ENCODE assay signal across 8 cellular contexts in genomic region chr6:7589949-7590917, GRCh38. TPM values are rescaled to one million over a fixed set of nuclear protein-coding genes. Genes with fewer than 3 reads are reported as not detected.
A peak's percentile ranks its signal among the peaks of the same experiment; 100 is the strongest.
DNase-seq lines count a peak whose midpoint lies in the region; ATAC-seq and TF ChIP-seq lines count a peak whose summit lies in the region.

TSS of gene SNRNP48 (plus strand) at chr6:7590198. CDS start at chr6:7590258, 60 bp downstream.

- no peak for TF ChIP-seq CTCF in IMR-90 (conservative IDR thresholded peaks at IDR 0.05; ENCODE audit: low read depth, low read length)
- TF ChIP-seq CTCF in epithelial cell of proximal tubule (conservative IDR thresholded peaks at IDR 0.05; ENCODE audit: low read depth, low read length): no peak

- H3K4ac ChIP-seq in IMR-90 (ENCODE audit: low read depth, low read length): peak within 1 kb of the TSS; percentile 60

- no TSS peak for BruUV-seq in IMR-90 (replicated peaks; lab: Mats Ljungman, UMichigan)

- H2AFZ ChIP-seq in IMR-90 (replicated peaks; ENCODE audit: low read length, poor library complexity): peak within 1 kb of the TSS; percentile 96

- peaks cover 3% of the 10 kb centered on the region for H3K36me3 ChIP-seq in IMR-90 (ENCODE audit: control insufficient read depth, insufficient read depth, low read length)

- peaks cover 5% of the 10 kb centered on the region; the same call in 1 of the 2 replicates for H3K9me1 ChIP-seq in IMR-90 (ENCODE audit: insufficient read depth, low read length)

- POLR2A ChIA-PET in IMR-90 (lab: Charles Lee; ENCODE audit: unreplicated experiment): interaction anchor here (0.5 kb wide), 1 partner anchor 176 kb away, joined by 3 read pairs; no protein-coding TSS in a partner anchor

- H2BK20ac ChIP-seq in IMR-90 (ENCODE audit: low read depth, low read length): no peak within 1 kb of the TSS

- H2AK9ac ChIP-seq in IMR-90 (replicated peaks; ENCODE audit: low read depth, low read length, poor library complexity): peak within 1 kb of the TSS; percentile 82

- no peak for TF ChIP-seq POLR2A in IMR-90 (IDR thresholded peaks at IDR 0.05; ENCODE audit: low read depth, low read length)

- H3K56ac ChIP-seq in IMR-90 (ENCODE audit: extremely low read depth, insufficient read depth, low read length): peak within 1 kb of the TSS; percentile 73; the same call in 1 of the 2 replicates

- H4K20me1 ChIP-seq in IMR-90 (ENCODE audit: insufficient read depth, low read length): peaks cover 19% of the 10 kb centered on the region; the same call in 1 of the 2 replicates

- H4K91ac ChIP-seq in IMR-90 (ENCODE audit: insufficient read depth, low read depth, low read length): no peak within 1 kb of the TSS

- no peak within 1 kb of the TSS for H2BK15ac ChIP-seq in IMR-90 (ENCODE audit: low read depth, low read length)

- H3K79me1 ChIP-seq in IMR-90 (ENCODE audit: low read depth in 1 of 2, low read length in 2 of 2): peaks cover 11 to 26% of the 10 kb centered on the region in 2 experiments

- peak within 1 kb of the TSS; percentile 98 for H3K4me3 ChIP-seq in IMR-90 (ENCODE audit: insufficient read depth, low read depth, low read length)
- H3K4me3 ChIP-seq in epithelial cell of proximal tubule (ENCODE audit: low read depth, low read length): peak within 1 kb of the TSS; percentile 84

- no peak within 1 kb of the TSS for H2AK5ac ChIP-seq in IMR-90 (ENCODE audit: low read depth, low read length)

- intact Hi-C loops in IMR-90 (cut with micrococcal nuclease): loop anchor here (2.0 to 5.0 kb wide), 4 partner anchors 171 to 863 kb away; partner anchors contain the start of gene SSR1

- H3K27ac ChIP-seq in IMR-90 (ENCODE audit: insufficient read depth, low read length): peak within 1 kb of the TSS; percentile 94

- H3K4me1 ChIP-seq in IMR-90 (ENCODE audit: control insufficient read depth, insufficient read depth, low read length): peaks cover 8% of the 10 kb centered on the region

- in situ Hi-C loops in IMR-90 (cut with MboI; ENCODE audit: low sequenced_read_pairs): loop anchor here (10.0 kb wide), 2 partner anchors 185 to 285 kb away; no protein-coding TSS in a partner anchor

- H3K27me3 ChIP-seq in IMR-90 (ENCODE audit: control insufficient read depth, insufficient read depth, low read length): no peaks in the 10 kb centered on the region

- no peak for TF ChIP-seq RAD21 in IMR-90 (IDR thresholded peaks at IDR 0.05; ENCODE audit: low read length)

- peak within 1 kb of the TSS; percentile 76 to 77 for H4K8ac ChIP-seq in IMR-90 (ENCODE audit: low read depth in 2 of 2, low read length in 2 of 2)

- DNase-seq in DMS 273 (lab: John Stamatoyannopoulos, UW; ENCODE audit: unreplicated experiment) (peak; percentile 97), IMR-90 (peak; percentile 91), OCI-M1 (lab: John Stamatoyannopoulos, UW) (peak; percentile 99), activated T-cell treated with anti-CD3 and anti-CD28 coated beads for 24 hours (ENCODE audit: low read depth) (peak; percentile 89), epithelial cell of proximal tubule (ENCODE audit: low read depth) (peak; percentile 38), mucosa of gallbladder (ENCODE audit: low spot score) (peak; percentile 96)
- peak; percentile 75 to 84 for DNase-seq in stimulated activated CD8-positive, alpha-beta memory T cell treated with anti-CD3 and anti-CD28 coated beads, Interleukin-4, amount 100 ng/mL, for 4 hours (ENCODE audit: low read depth in 2 of 2, low spot score in 1 of 2)

- peak within 1 kb of the TSS; percentile 66; the same call in 1 of the 2 replicates for H4K5ac ChIP-seq in IMR-90 (ENCODE audit: low read depth, low read length)

- CTCF ChIA-PET in IMR-90 (lab: Yijun Ruan, JAX): no interaction called here

- WGBS in IMR-90 (ENCODE audit: extremely low coverage in 2 of 2, insufficient read length in 1 of 2), 2 experiments: 0% methylated on average over 28 of the region's 72 CpGs; no CpG with 5 or more reads in 1 of the 2 experiments

- H3K14ac ChIP-seq in IMR-90 (replicated peaks; ENCODE audit: low read depth, low read length): peak within 1 kb of the TSS; percentile 59

- H3K9me3 ChIP-seq in IMR-90 (ENCODE audit: control insufficient read depth, insufficient read depth, low read length): no peaks in the 10 kb centered on the region

- H3K9ac ChIP-seq in IMR-90 (ENCODE audit: low read depth, low read length): peak within 1 kb of the TSS; percentile 95

- H2BK5ac ChIP-seq in IMR-90 (ENCODE audit: low read depth, low read length, poor library complexity, severe bottlenecking): peak within 1 kb of the TSS; percentile 80

- no peak within 1 kb of the TSS; the same call in 1 of the 2 replicates for H2BK120ac ChIP-seq in IMR-90 (ENCODE audit: low read depth, low read length)

- ATAC-seq in GM21528 (IDR thresholded peaks at IDR 0.05; ENCODE audit: low FRiP score, unreplicated experiment): peak; percentile 99
- ATAC-seq in IMR-90 (ENCODE audit: low read depth): peak; percentile 99

- dilution Hi-C loops in IMR-90 (cut with HindIII; ENCODE audit: low sequenced_read_pairs, unreplicated experiment): no loop called here

- H3K23ac ChIP-seq in IMR-90 (ENCODE audit: low read depth, low read length): peak within 1 kb of the TSS; percentile 49

- H3K4me2 ChIP-seq in IMR-90 (ENCODE audit: low read depth, low read length): peak within 1 kb of the TSS; percentile 96

- peak within 1 kb of the TSS; percentile 81 for H3K18ac ChIP-seq in IMR-90 (ENCODE audit: low read depth, low read length)

TF ChIP-seq in IMR-90, 13 proteins besides CTCF, POLR2A, EP300 and RAD21:
- peak; percentile 97 for TF ChIP-seq USF2 (IDR thresholded peaks at IDR 0.05; ENCODE audit: low read depth, low read length)
- no peak for TF ChIP-seq SMC3 (IDR thresholded peaks at IDR 0.05; ENCODE audit: low read depth, low read length)
- TF ChIP-seq MAZ (IDR thresholded peaks at IDR 0.05; ENCODE audit: borderline replicate concordance, low read depth, low read length): no peak; the same call in 1 of the 2 replicates
- peak; percentile 74; the same call in 1 of the 2 replicates for TF ChIP-seq MXI1 (IDR thresholded peaks at IDR 0.05; ENCODE audit: borderline replicate concordance, low read depth, low read length)
- no peak for TF ChIP-seq BHLHE40 (IDR thresholded peaks at IDR 0.05; ENCODE audit: low read depth, low read length)
- no peak for TF ChIP-seq NFE2L2 (IDR thresholded peaks at IDR 0.05; ENCODE audit: low read depth, low read length)
- no peak for TF ChIP-seq CHD1 (IDR thresholded peaks at IDR 0.05; ENCODE audit: low read depth, low read length)
- TF ChIP-seq MAFK (IDR thresholded peaks at IDR 0.05; ENCODE audit: low read depth, low read length): no peak
- 0 out of 2 replicates have a peak, but pooled peaks have one; percentile 15 for TF ChIP-seq FOS (IDR thresholded peaks at IDR 0.05; ENCODE audit: low read depth, low read length)
- TF ChIP-seq CEBPB (IDR thresholded peaks at IDR 0.05; ENCODE audit: low read depth, low read length): no peak
- TF ChIP-seq RCOR1 (IDR thresholded peaks at IDR 0.05; ENCODE audit: insufficient replicate concordance, low read length): no peak
- no peak for TF ChIP-seq RFX5 (IDR thresholded peaks at IDR 0.05; ENCODE audit: low read depth, low read length)
- no peak for TF ChIP-seq ELK1 (IDR thresholded peaks at IDR 0.05; ENCODE audit: borderline replicate concordance, low read depth, low read length)

RNA-seq across cellular contexts. Expression of gene SNRNP48, which starts in this region (rescaled TPM):
- 5.2 and 9.4 TPM in 2 replicates for total RNA-seq in IMR-90 (2012; rRNA removed)
- 4.0 and 6.2 TPM in 2 replicates for polyA plus RNA-seq in IMR-90 (2012; rRNA removed)
- 0.92 and 1.0 TPM in 2 replicates for polyA plus RNA-seq in IMR-90 (2012; cell fraction: cytosol; rRNA removed)
- polyA plus RNA-seq in IMR-90 (2012; cell fraction: nucleus; rRNA removed; ENCODE audit: low replicate concordance): 3.8 and 13.3 TPM in 2 replicates
- total RNA-seq in epithelial cell of proximal tubule: 8.6 and 9.1 TPM in 2 replicates
- 14.4 TPM for total RNA-seq in mucosa of gallbladder

Comparison
In these comparisons a context has a peak if more than half of its experiments do, and no peak if none do; other contexts are left out.
1. Peak in every context shown above with its lines: DNase-seq, ATAC-seq, H3K4me3 ChIP-seq and H3K27ac ChIP-seq.
2. DNase-seq: peak in every context shown above with its lines; median percentile 99 in OCI-M1; 97 in DMS 273; 96 in mucosa of gallbladder; 91 in IMR-90; 89 in activated T-cell treated with anti-CD3 and anti-CD28 coated beads for 24 hours; 80 in stimulated activated CD8-positive, alpha-beta memory T cell treated with anti-CD3 and anti-CD28 coated beads, Interleukin-4, amount 100 ng/mL, for 4 hours; 38 in epithelial cell of proximal tubule.